1 cellular context compared by ENCODE assay signal in the genomic region with DNA sequence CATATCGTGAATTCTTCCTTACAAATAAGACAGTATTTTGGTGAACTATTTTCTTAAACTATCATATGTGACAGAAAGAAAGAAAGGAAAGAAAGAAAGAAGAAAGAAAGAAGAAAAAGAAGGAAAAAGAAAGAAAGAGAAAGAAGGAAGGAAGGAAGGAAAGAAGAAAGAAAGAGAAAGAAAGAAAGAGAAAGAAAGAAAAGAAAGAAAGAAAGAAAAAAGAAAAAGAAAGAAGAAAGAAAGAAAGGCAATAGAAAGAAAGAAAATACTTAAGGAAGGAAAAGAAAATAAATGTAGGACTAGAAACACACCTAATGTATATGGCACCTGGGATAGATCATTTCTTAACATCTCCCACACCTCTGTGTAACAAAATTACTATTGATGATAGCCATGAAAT.
TF ChIP-seq lines count a peak whose summit lies in the region.

No MANE protein-coding gene starts in this region.

TF ChIP-seq in HEK293, 187 proteins besides CTCF, POLR2A, EP300 and RAD21:
- no peak for TF ChIP-seq ZNF280D (tag by site-specific recombination; IDR thresholded peaks at IDR 0.05)
- TF ChIP-seq HOXD13 (CRISPR knock-in tag; IDR thresholded peaks at IDR 0.05; ENCODE audit: borderline replicate concordance), result no peak
- no peak for TF ChIP-seq ZNF266 (tag by site-specific recombination; IDR thresholded peaks at IDR 0.05; ENCODE audit: low read depth)
- 0 out of 2 replicates have a peak, but pooled peaks have one; percentile 14 for TF ChIP-seq ZNF366 (tag by site-specific recombination; conservative IDR thresholded peaks at IDR 0.05)
